In the genomic region with DNA sequence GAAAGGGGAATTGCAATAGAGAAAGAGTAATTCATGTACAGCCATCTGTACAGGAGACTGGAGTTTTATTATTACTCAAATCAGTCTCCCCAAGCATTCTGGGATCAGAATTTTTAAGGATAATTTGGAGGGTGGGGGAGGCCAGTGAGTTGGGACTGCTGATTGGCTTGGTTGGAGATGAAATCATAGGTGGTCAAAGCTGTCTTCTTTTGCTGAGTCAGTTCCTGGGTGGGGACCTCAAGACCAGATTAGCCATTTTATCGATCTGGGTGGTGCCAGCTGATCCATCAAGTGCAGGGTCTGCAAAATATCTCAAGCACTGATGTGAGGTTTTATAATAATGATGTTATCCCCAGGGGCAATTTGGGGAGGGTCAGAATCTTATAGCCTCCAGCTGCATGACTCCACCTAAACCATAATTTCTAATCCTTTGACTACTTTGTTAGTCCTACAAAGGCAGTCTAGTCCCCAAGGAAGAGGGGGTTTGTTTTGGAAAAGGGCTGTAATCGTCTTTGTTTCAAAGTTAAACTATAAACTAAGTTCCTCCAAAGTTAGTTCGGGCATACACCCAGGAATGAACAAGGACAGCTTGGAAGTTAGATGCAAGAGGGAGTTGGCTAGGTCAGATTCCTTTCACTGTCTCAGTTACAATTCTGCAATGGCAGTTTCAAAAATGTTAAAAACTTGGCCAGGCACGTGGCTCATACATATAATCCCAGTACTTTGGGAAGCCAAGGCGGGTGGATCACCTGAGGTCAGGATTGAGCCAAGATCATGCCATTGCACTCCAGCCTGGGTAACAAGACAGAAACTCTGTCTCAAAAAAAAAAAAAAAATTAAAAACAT, we compare ENCODE assay signal across 19 cellular contexts. TPM values are rescaled to one million over a fixed set of nuclear protein-coding genes. Genes with fewer than 3 reads are reported as not detected.
DNase-seq lines count a peak whose midpoint lies in the region; ATAC-seq, FAIRE-seq and TF ChIP-seq lines count a peak whose summit lies in the region.
"Had no signal": no experiment of that assay in that cellular context is flagged by ENCODE, and none has a peak within 500 bp of the region (broad histone marks: within the 10 kb centered on the region; RNA-seq: fewer than 3 reads in every experiment).

No MANE protein-coding gene starts in this region.

- H3K9ac ChIP-seq in HUES48 (ENCODE audit: low read depth, low read length) (peak overlapping the region; percentile 32; the same call in 1 of the 2 replicates), colonic mucosa (ENCODE audit: low read depth in 2 of 2, low read length in 2 of 2) (no peak overlapping the region)

- ATAC-seq in A549 = peak; percentile 47 to 68; a peak in 4 of 6 replicates
- ATAC-seq in left colon = peak; percentile 70
- ATAC-seq: effector memory CD8-positive, alpha-beta T cell had no signal

- no peak overlapping the region for H3K4me3 Mint-ChIP-seq in activated naive CD8-positive, alpha-beta T cell treated with anti-CD3 and anti-CD28 coated beads for 36 hours
- H3K4me3 Mint-ChIP-seq: activated naive CD8-positive, alpha-beta T cell; effector memory CD8-positive, alpha-beta T cell had no signal

- H3K4me1 ChIP-seq in A549 (peaks cover 30% of the 10 kb centered on the region), HUES48 (ENCODE audit: control insufficient read depth, insufficient read depth, low read length) (peaks cover 21% of the 10 kb centered on the region), colonic mucosa (no peaks in the 10 kb centered on the region)

- H3K9me3 Mint-ChIP-seq in activated naive CD8-positive, alpha-beta T cell treated with anti-CD3 and anti-CD28 coated beads for 36 hours = no peaks in the 10 kb centered on the region
- H3K9me3 Mint-ChIP-seq: effector memory CD8-positive, alpha-beta T cell had no signal

- H3K9me3 ChIP-seq in A549 = no peaks in the 10 kb centered on the region
- H3K9me3 ChIP-seq in HUES48 (ENCODE audit: control insufficient read depth, insufficient read depth, low read length) = no peaks in the 10 kb centered on the region
- no peaks in the 10 kb centered on the region for H3K9me3 ChIP-seq in colonic mucosa
- H3K9me3 ChIP-seq: neutrophil had no signal

- no peak for TF ChIP-seq RAD21 in A549 (conservative IDR thresholded peaks at IDR 0.05 in 1 of 2, IDR thresholded peaks at IDR 0.05 in 1 of 2)

- intact Hi-C loops in colonic mucosa (cut with DNase I) (no loop called here), left colon (cut with DNase I, micrococcal nuclease) (no loop called here)

- no peak for TF ChIP-seq CTCF in A549 (IDR thresholded peaks at IDR 0.05)
- TF ChIP-seq CTCF in colonic mucosa (IDR thresholded peaks at IDR 0.05) = no peak

- H3K4me2 ChIP-seq in A549 = peak overlapping the region; percentile 78

- H3K4me1 Mint-ChIP-seq in activated naive CD8-positive, alpha-beta T cell treated with anti-CD3 and anti-CD28 coated beads for 36 hours = no peaks in the 10 kb centered on the region

- 22% methylated on average over 5 of the region's 5 CpGs for WGBS in A549 (ENCODE audit: missing lambda C conversion rate)

- H3K27me3 Mint-ChIP-seq in activated naive CD8-positive, alpha-beta T cell treated with anti-CD3 and anti-CD28 coated beads for 36 hours = peaks cover 27% of the 10 kb centered on the region

- no peaks in the 10 kb centered on the region for H3K36me3 ChIP-seq in HUES48 (ENCODE audit: control insufficient read depth, insufficient read depth, low read length)
- no peaks in the 10 kb centered on the region for H3K36me3 ChIP-seq in colonic mucosa
- H3K36me3 ChIP-seq: cardiac muscle cell, neutrophil had no signal

- H3K4me3 ChIP-seq in A549 (no peak overlapping the region), HUES48 (ENCODE audit: low read depth, low read length) (peak overlapping the region; percentile 19; the same call in 1 of the 2 replicates), colonic mucosa (no peak overlapping the region)
- H3K4me3 ChIP-seq: cardiac muscle cell had no signal

- no peak for TF ChIP-seq POLR2A in A549 (IDR thresholded peaks at IDR 0.05; ENCODE audit: low read length)

- no peaks in the 10 kb centered on the region for H3K27me3 ChIP-seq in HUES48 (ENCODE audit: control insufficient read depth, insufficient read depth, low read length)
- no peaks in the 10 kb centered on the region for H3K27me3 ChIP-seq in colonic mucosa
- H3K27me3 ChIP-seq: cardiac muscle cell had no signal

- H3K27ac ChIP-seq in A549 = peak overlapping the region; percentile 79 to 95
- peak overlapping the region; percentile 84 for H3K27ac ChIP-seq in HUES48 (ENCODE audit: low read depth, low read length)
- H3K27ac ChIP-seq in colonic mucosa = no peak overlapping the region
- H3K27ac ChIP-seq: cardiac muscle cell, neutrophil had no signal

- H3K27ac Mint-ChIP-seq in activated naive CD8-positive, alpha-beta T cell treated with anti-CD3 and anti-CD28 coated beads for 36 hours = no peak overlapping the region
- H3K27ac Mint-ChIP-seq: activated naive CD8-positive, alpha-beta T cell; effector memory CD8-positive, alpha-beta T cell had no signal

- no peak for FAIRE-seq in A549 (lab: Jason Lieb, UNC)
- FAIRE-seq: urothelium cell line had no signal

- CTCF ChIA-PET in A549 (lab: Yijun Ruan, JAX) = no interaction called here

- DNase-seq in A549 (ENCODE audit: low read depth in 1 of 2, low spot score in 1 of 2) = peak in 1 of 2 experiments; percentile 63
- DNase-seq in colonic mucosa = peak; percentile 24
- no peak for DNase-seq in left colon
- no peak for DNase-seq in activated CD8-positive, alpha-beta memory T cell treated with anti-CD3 and anti-CD28 coated beads, Interleukin-2, amount 50 U/mL, for 4 hours
- DNase-seq in hippocampal formation (lab: John Stamatoyannopoulos, UW) = no peak
- no peak for DNase-seq in activated naive CD8-positive, alpha-beta T cell treated with anti-CD3 and anti-CD28 coated beads for 36 hours
- no peak for DNase-seq in activated T-cell treated with anti-CD3 and anti-CD28 coated beads for 4 hours
- DNase-seq: activated CD4-positive, alpha-beta T cell treated with anti-CD3 and anti-CD28 coated beads for 4 hours; effector memory CD8-positive, alpha-beta T cell; foreskin melanocyte; Karpas-422; NCI-H1417 treated with DMSO at 0.1 percent for 48 hours; NCI-H345; T-helper 9 cell had no signal

- POLR2A ChIA-PET in A549 (lab: Yijun Ruan, JAX) = no interaction called here

- TF ChIP-seq EP300 in A549 (IDR thresholded peaks at IDR 0.05) = no peak

- no peaks in the 10 kb centered on the region for H3K36me3 Mint-ChIP-seq in activated naive CD8-positive, alpha-beta T cell treated with anti-CD3 and anti-CD28 coated beads for 36 hours
- H3K36me3 Mint-ChIP-seq: activated naive CD8-positive, alpha-beta T cell had no signal

TF ChIP-seq in A549, 52 proteins besides CTCF, POLR2A, EP300 and RAD21 (continues in another document):
- no peak for TF ChIP-seq HEYL (CRISPR knock-in tag; IDR thresholded peaks at IDR 0.05)
- TF ChIP-seq, protein P1, sequence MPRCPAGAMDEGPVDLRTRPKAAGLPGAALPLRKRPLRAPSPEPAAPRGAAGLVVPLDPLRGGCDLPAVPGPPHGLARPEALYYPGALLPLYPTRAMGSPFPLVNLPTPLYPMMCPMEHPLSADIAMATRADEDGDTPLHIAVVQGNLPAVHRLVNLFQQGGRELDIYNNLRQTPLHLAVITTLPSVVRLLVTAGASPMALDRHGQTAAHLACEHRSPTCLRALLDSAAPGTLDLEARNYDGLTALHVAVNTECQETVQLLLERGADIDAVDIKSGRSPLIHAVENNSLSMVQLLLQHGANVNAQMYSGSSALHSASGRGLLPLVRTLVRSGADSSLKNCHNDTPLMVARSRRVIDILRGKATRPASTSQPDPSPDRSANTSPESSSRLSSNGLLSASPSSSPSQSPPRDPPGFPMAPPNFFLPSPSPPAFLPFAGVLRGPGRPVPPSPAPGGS (IDR thresholded peaks at IDR 0.05) = no peak
- TF ChIP-seq MAFK (IDR thresholded peaks at IDR 0.05; ENCODE audit: partially characterized antibody) = peak; percentile 86
- TF ChIP-seq EHF (CRISPR knock-in tag; IDR thresholded peaks at IDR 0.05) = no peak

RNA-seq across cellular contexts. Expression of a gene that starts 17.0 kb away (rescaled TPM):
- 6.9 and 7.9 TPM in 2 replicates for polyA plus RNA-seq in A549 (2011; rRNA removed)
- 1.6 and 2.2 TPM in 2 replicates for polyA plus RNA-seq in A549 (2012; cell fraction: cytosol; rRNA removed)
- 1.2 and 1.9 TPM in 2 replicates for polyA plus RNA-seq in A549 (2012; cell fraction: nucleus; rRNA removed)
- 10.9 to 15.1 TPM (median 13.6 TPM) in 3 replicates for polyA plus RNA-seq in A549 (2017; fragmentation: RNase III; extraction: RNeasy Plus Mini Kit Qiagen cat#74134 plus additional on column Dnase treatment)
- 12.5 and 13.5 TPM in 2 replicates for polyA minus RNA-seq in A549 (2011; rRNA and poly(A)+ RNA removed)
- 1 to 10 TPM; 3.6 to 6.0 TPM for total RNA-seq in colonic mucosa
- 1 to 10 TPM; 3.2 to 9.2 TPM for total RNA-seq in left colon
- total RNA-seq in activated naive CD8-positive, alpha-beta T cell treated with anti-CD3 and anti-CD28 coated beads for 36 hours = under 1 TPM; 0.06 to 0.08 TPM

RNA-seq across cellular contexts. Expression of a gene that starts 26.2 kb away (rescaled TPM):
- polyA plus RNA-seq in A549 (2011; rRNA removed) = 12.0 TPM in 2 replicates
- 16.3 and 19.5 TPM in 2 replicates for polyA plus RNA-seq in A549 (2012; cell fraction: cytosol; rRNA removed)
- 20.5 and 24.6 TPM in 2 replicates for polyA plus RNA-seq in A549 (2012; cell fraction: nucleus; rRNA removed)
- polyA plus RNA-seq in A549 (2017; fragmentation: RNase III; extraction: RNeasy Plus Mini Kit Qiagen cat#74134 plus additional on column Dnase treatment) = 9.6 to 11.8 TPM (median 10.9 TPM) in 3 replicates
- polyA minus RNA-seq in A549 (2011; rRNA and poly(A)+ RNA removed) = 7.6 and 10.1 TPM in 2 replicates
- total RNA-seq in colonic mucosa = 1 to 10 TPM; 7.5 to 8.4 TPM
- 1 to 10 TPM; 5.2 to 7.7 TPM for total RNA-seq in left colon
- total RNA-seq in activated naive CD8-positive, alpha-beta T cell treated with anti-CD3 and anti-CD28 coated beads for 36 hours = 10 to 100 TPM; 17.6 to 18.1 TPM

RNA-seq across cellular contexts. Expression of a gene that starts 47.5 kb away (rescaled TPM):
- polyA plus RNA-seq in A549 (2011; rRNA removed) (42.0 and 65.2 TPM in 2 replicates), A549 (2017; fragmentation: RNase III; extraction: RNeasy Plus Mini Kit Qiagen cat#74134 plus additional on column Dnase treatment) (54.3 to 61.0 TPM (median 59.7 TPM) in 3 replicates)
- 23.7 and 24.4 TPM in 2 replicates for polyA plus RNA-seq in A549 (2012; cell fraction: cytosol; rRNA removed)
- 14.6 and 15.0 TPM in 2 replicates for polyA plus RNA-seq in A549 (2012; cell fraction: nucleus; rRNA removed)
- polyA minus RNA-seq in A549 (2011; rRNA and poly(A)+ RNA removed) = 11.6 and 23.9 TPM in 2 replicates
- total RNA-seq in colonic mucosa (10 to 100 TPM; 51.7 to 68.1 TPM), left colon (10 to 100 TPM; 43.9 to 46.8 TPM)
- 10 to 100 TPM; 33.3 to 36.1 TPM for total RNA-seq in activated naive CD8-positive, alpha-beta T cell treated with anti-CD3 and anti-CD28 coated beads for 36 hours

RNA-seq across cellular contexts. Expression of a gene that starts 48.6 kb away (rescaled TPM):
- polyA plus RNA-seq in A549 (2011; rRNA removed) = 47.7 and 63.8 TPM in 2 replicates
- 11.2 and 12.1 TPM in 2 replicates for polyA plus RNA-seq in A549 (2012; cell fraction: cytosol; rRNA removed)
- 3.5 and 6.6 TPM in 2 replicates for polyA plus RNA-seq in A549 (2012; cell fraction: nucleus; rRNA removed)
- 46.8 to 53.7 TPM (median 47.4 TPM) in 3 replicates for polyA plus RNA-seq in A549 (2017; fragmentation: RNase III; extraction: RNeasy Plus Mini Kit Qiagen cat#74134 plus additional on column Dnase treatment)
- 11.0 and 11.2 TPM in 2 replicates for polyA minus RNA-seq in A549 (2011; rRNA and poly(A)+ RNA removed)
- 10 to 100 TPM; 20.7 to 23.4 TPM for total RNA-seq in colonic mucosa
- 10 to 100 TPM; 19.1 to 20.9 TPM for total RNA-seq in left colon
- total RNA-seq in activated naive CD8-positive, alpha-beta T cell treated with anti-CD3 and anti-CD28 coated beads for 36 hours = 10 to 100 TPM; 40.2 to 43.2 TPM
